25 cellular contexts compared by ENCODE assay signal in the genomic region with DNA sequence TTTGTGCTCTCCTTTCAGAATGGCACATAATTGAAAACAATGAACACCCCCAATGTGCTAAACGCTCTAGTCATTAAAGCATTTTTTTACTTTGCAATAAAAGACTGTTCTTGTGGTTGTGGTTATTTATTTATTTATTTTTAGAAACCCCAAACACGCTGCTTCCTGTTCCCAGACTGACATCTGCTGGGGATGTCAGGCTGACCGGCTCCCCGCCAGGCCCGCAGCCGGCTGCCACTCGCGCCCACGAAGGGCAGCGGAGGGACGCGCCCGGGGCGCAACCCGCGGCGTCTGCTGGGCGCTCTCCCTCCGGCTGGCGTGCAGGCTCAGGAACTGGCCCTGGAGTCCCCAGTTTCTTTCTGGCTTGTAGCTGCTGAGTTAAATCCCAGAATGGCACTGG.
DNase-seq lines count a peak whose midpoint lies in the region; ATAC-seq and TF ChIP-seq lines count a peak whose summit lies in the region.
"Had no signal": no experiment of that assay in that cellular context is flagged by ENCODE, and none has a peak within 500 bp of the region (broad histone marks: within the 10 kb centered on the region; RNA-seq: fewer than 3 reads in every experiment).

No MANE protein-coding gene starts in this region.

- H3K4me3 ChIP-seq in SK-N-SH (ENCODE audit: low read depth in 2 of 2, low read length in 1 of 2) (no peak overlapping the region), IMR-90 (ENCODE audit: insufficient read depth, low read depth, low read length) (no peak overlapping the region)
- H3K4me3 ChIP-seq: dorsolateral prefrontal cortex, transverse colon had no signal

- H3K27ac ChIP-seq in SK-N-SH (ENCODE audit: low read depth in 2 of 2, low read length in 1 of 2) (no peak overlapping the region), IMR-90 (ENCODE audit: insufficient read depth, low read length) (no peak overlapping the region)
- H3K27ac ChIP-seq: dorsolateral prefrontal cortex, epithelial cell of prostate, KMS-11, transverse colon had no signal

- no peaks in the 10 kb centered on the region for H3K36me3 ChIP-seq in SK-N-SH (replicated peaks in 1 of 2; ENCODE audit: control insufficient read depth in 1 of 2, insufficient read depth in 2 of 2, low read length in 1 of 2)
- H3K36me3 ChIP-seq in IMR-90 (ENCODE audit: control insufficient read depth, insufficient read depth, low read length): no peaks in the 10 kb centered on the region
- H3K36me3 ChIP-seq: transverse colon had no signal

- CTCF ChIA-PET in SK-N-SH (lab: Yijun Ruan, JAX): interaction anchor here (1.0 to 1.7 kb wide), 4 partner anchors 8 to 296 kb away, joined by 3 to 5 read pairs (median 4); no protein-coding TSS in a partner anchor
- CTCF ChIA-PET in IMR-90 (lab: Yijun Ruan, JAX): no interaction called here

- in situ Hi-C loops in IMR-90 (cut with MboI; ENCODE audit: low sequenced_read_pairs): no loop called here

- H2AFZ ChIP-seq in SK-N-SH (ENCODE audit: low read depth): no peak overlapping the region
- H2AFZ ChIP-seq in IMR-90 (replicated peaks; ENCODE audit: low read length, poor library complexity): peak overlapping the region; percentile 6

- peak; percentile 45 for TF ChIP-seq RAD21 in SK-N-SH (IDR thresholded peaks at IDR 0.05; ENCODE audit: low read length)
- TF ChIP-seq RAD21 in IMR-90 (IDR thresholded peaks at IDR 0.05; ENCODE audit: low read length): no peak

- no peak overlapping the region for H4K5ac ChIP-seq in IMR-90 (ENCODE audit: low read depth, low read length)

- no peak overlapping the region for H2AK9ac ChIP-seq in IMR-90 (replicated peaks; ENCODE audit: low read depth, low read length, poor library complexity)

- dilution Hi-C loops in IMR-90 (cut with HindIII; ENCODE audit: low sequenced_read_pairs, unreplicated experiment): no loop called here

- H2BK20ac ChIP-seq in IMR-90 (ENCODE audit: low read depth, low read length): no peak overlapping the region

- TF ChIP-seq CTCF in SK-N-SH (IDR thresholded peaks at IDR 0.05) (no peak), IMR-90 (conservative IDR thresholded peaks at IDR 0.05; ENCODE audit: low read depth, low read length) (no peak)

- H3K27me3 ChIP-seq in SK-N-SH (ENCODE audit: insufficient read depth) (no peaks in the 10 kb centered on the region), IMR-90 (ENCODE audit: control insufficient read depth, insufficient read depth, low read length) (no peaks in the 10 kb centered on the region)
- H3K27me3 ChIP-seq: dorsolateral prefrontal cortex, transverse colon had no signal

- no peak overlapping the region for H2BK120ac ChIP-seq in IMR-90 (ENCODE audit: low read depth, low read length)

- intact Hi-C loops in IMR-90 (cut with micrococcal nuclease): loop anchor here (10.0 kb wide), 1 partner anchor 293 kb away; no protein-coding TSS in a partner anchor

- TF ChIP-seq EP300 in SK-N-SH (IDR thresholded peaks at IDR 0.05; ENCODE audit: borderline replicate concordance in 1 of 2, low read depth in 1 of 2, low read length in 1 of 2): no peak

- no peak overlapping the region for H2BK15ac ChIP-seq in IMR-90 (ENCODE audit: low read depth, low read length)

- H3K4me1 Mint-ChIP-seq in effector memory CD8-positive, alpha-beta T cell (ENCODE audit: low read depth in 2 of 2): no peaks in the 10 kb centered on the region

- H2BK5ac ChIP-seq in IMR-90 (ENCODE audit: low read depth, low read length, poor library complexity, severe bottlenecking): no peak overlapping the region

- no peak overlapping the region for H3K4me3 Mint-ChIP-seq in effector memory CD8-positive, alpha-beta T cell
- H3K4me3 Mint-ChIP-seq: activated CD4-positive, alpha-beta T cell treated with anti-CD3 and anti-CD28 coated beads, Interleukin-2, amount 10 ng/mL, durations not matched to agents 24 days and 14 days; CD4-positive, CD25-positive, alpha-beta regulatory T cell; mesothelial cell of epicardium; nephron; stimulated activated naive CD8-positive, alpha-beta T cell treated with anti-CD3 and anti-CD28 coated beads, Interleukin-15, Interleukin-2, amounts not matched to agents 100 ng/mL and 50 ng/mL, for 24 hours; T-helper 1 cell treated with Interleukin-12 subunit alpha and Interleukin-12 subunit beta and Interleukin-4 antibody, amounts not matched to agents 30 μg/mL and 1 μg/mL, for 36 hours had no signal

- no peak overlapping the region for H3K23ac ChIP-seq in IMR-90 (ENCODE audit: low read depth, low read length)

- ATAC-seq in SK-N-SH treated with all-trans-retinoic acid at 6 μM for 48 hours: no peak
- no peak for ATAC-seq in IMR-90 (ENCODE audit: low read depth)
- ATAC-seq in effector memory CD8-positive, alpha-beta T cell (replicated peaks): peak; percentile 29
- no peak for ATAC-seq in HG02678 (IDR thresholded peaks at IDR 0.05; ENCODE audit: unreplicated experiment)

- no peak overlapping the region for H4K8ac ChIP-seq in IMR-90 (ENCODE audit: low read depth in 2 of 2, low read length in 2 of 2)

- no peaks in the 10 kb centered on the region for H3K9me3 Mint-ChIP-seq in effector memory CD8-positive, alpha-beta T cell
- H3K9me3 Mint-ChIP-seq: activated T-helper 2 cell treated with anti-CD3 and anti-CD28 coated beads, Interferon-gamma antibody, Interleukin-2, Interleukin-4, amounts not matched to agents 10 μg/mL and 5 μg/mL and 100 μg/mL, durations not matched to agents 14 hours and 24 hours and 36 hours; stimulated activated naive CD8-positive, alpha-beta T cell treated with anti-CD3 and anti-CD28 coated beads, Interleukin-15, Interleukin-2, amounts not matched to agents 100 ng/mL and 50 ng/mL, for 24 hours; T-helper 1 cell treated with Interleukin-12 subunit alpha and Interleukin-12 subunit beta and Interleukin-4 antibody, amounts not matched to agents 30 μg/mL and 1 μg/mL, for 36 hours had no signal

- no peaks in the 10 kb centered on the region for H3K9me3 ChIP-seq in SK-N-SH
- no peaks in the 10 kb centered on the region for H3K9me3 ChIP-seq in IMR-90 (ENCODE audit: control insufficient read depth, insufficient read depth, low read length)
- H3K9me3 ChIP-seq: transverse colon had no signal

- H3K4ac ChIP-seq in IMR-90 (ENCODE audit: low read depth, low read length): no peak overlapping the region; the same call in 1 of the 2 replicates

- no peak overlapping the region for H4K91ac ChIP-seq in IMR-90 (ENCODE audit: insufficient read depth, low read depth, low read length)

- no peaks in the 10 kb centered on the region for H4K20me1 ChIP-seq in SK-N-SH (ENCODE audit: insufficient read depth)
- H4K20me1 ChIP-seq in IMR-90 (ENCODE audit: insufficient read depth, low read length): no peaks in the 10 kb centered on the region

- TF ChIP-seq POLR2A in IMR-90 (IDR thresholded peaks at IDR 0.05; ENCODE audit: low read depth, low read length): no peak

- H3K18ac ChIP-seq in IMR-90 (ENCODE audit: low read depth, low read length): no peak overlapping the region

- H3K14ac ChIP-seq in IMR-90 (replicated peaks; ENCODE audit: low read depth, low read length): no peak overlapping the region

- H3K79me1 ChIP-seq in IMR-90 (ENCODE audit: low read depth in 1 of 2, low read length in 2 of 2): no peaks in the 10 kb centered on the region

- no peaks in the 10 kb centered on the region for H3F3A ChIP-seq in SK-N-SH (replicated peaks; ENCODE audit: insufficient read depth)

- WGBS in SK-N-SH (ENCODE audit: low lambda C conversion rate): 93% methylated on average over 20 of the region's 20 CpGs
- WGBS in IMR-90 (ENCODE audit: extremely low coverage in 2 of 2, insufficient read length in 1 of 2), 2 experiments: 88% methylated on average over 8 of the region's 20 CpGs; no CpG with 5 or more reads in 1 of the 2 experiments

- peaks cover 4% of the 10 kb centered on the region; the same call in 1 of the 2 replicates for H3K9me1 ChIP-seq in IMR-90 (ENCODE audit: insufficient read depth, low read length)

- H2AK5ac ChIP-seq in IMR-90 (ENCODE audit: low read depth, low read length): no peak overlapping the region

- H3K27me3 Mint-ChIP-seq in effector memory CD8-positive, alpha-beta T cell: peaks cover 5 to 18% of the 10 kb centered on the region in 2 donors

- H3K4me2 ChIP-seq in SK-N-SH (no peak overlapping the region), IMR-90 (ENCODE audit: low read depth, low read length) (no peak overlapping the region)
- H3K4me2 ChIP-seq: KMS-11 had no signal

- H3K9ac ChIP-seq in SK-N-SH (no peak overlapping the region), IMR-90 (ENCODE audit: low read depth, low read length) (no peak overlapping the region)
- H3K9ac ChIP-seq: KMS-11 had no signal

- no peak overlapping the region for H3K56ac ChIP-seq in IMR-90 (ENCODE audit: extremely low read depth, insufficient read depth, low read length)

- BruUV-seq in IMR-90 (replicated peaks; lab: Mats Ljungman, UMichigan): no TSS peak

- H3K9me2 ChIP-seq in SK-N-SH: no peaks in the 10 kb centered on the region

- H3K79me2 ChIP-seq in SK-N-SH (ENCODE audit: insufficient read depth): no peaks in the 10 kb centered on the region

- H3K27ac Mint-ChIP-seq in effector memory CD8-positive, alpha-beta T cell: no peak overlapping the region
- H3K27ac Mint-ChIP-seq: activated CD4-positive, alpha-beta T cell treated with anti-CD3 and anti-CD28 coated beads, Interleukin-2, amount 10 ng/mL, durations not matched to agents 24 days and 14 days; activated T-helper 2 cell treated with anti-CD3 and anti-CD28 coated beads, Interferon-gamma antibody, Interleukin-2, Interleukin-4, amounts not matched to agents 10 μg/mL and 5 μg/mL and 100 μg/mL, durations not matched to agents 14 hours and 24 hours and 36 hours; CD4-positive, CD25-positive, alpha-beta regulatory T cell; mesothelial cell of epicardium; nephron; stimulated activated naive CD8-positive, alpha-beta T cell treated with anti-CD3 and anti-CD28 coated beads, Interleukin-15, Interleukin-2, amounts not matched to agents 100 ng/mL and 50 ng/mL, for 24 hours; T-helper 1 cell treated with Interleukin-12 subunit alpha and Interleukin-12 subunit beta and Interleukin-4 antibody, amounts not matched to agents 30 μg/mL and 1 μg/mL, for 36 hours had no signal

- peaks cover 0 to 17% of the 10 kb centered on the region in 2 experiments; a peak in 2 of 4 replicates for H3K4me1 ChIP-seq in SK-N-SH (ENCODE audit: control insufficient read depth in 1 of 2, insufficient read depth in 2 of 2, low read depth in 1 of 2, low read length in 1 of 2)
- peaks cover 11% of the 10 kb centered on the region for H3K4me1 ChIP-seq in IMR-90 (ENCODE audit: control insufficient read depth, insufficient read depth, low read length)

- H3K36me3 Mint-ChIP-seq in effector memory CD8-positive, alpha-beta T cell (ENCODE audit: insufficient read depth): no peaks in the 10 kb centered on the region
- H3K36me3 Mint-ChIP-seq: CD4-positive, CD25-positive, alpha-beta regulatory T cell; mesothelial cell of epicardium had no signal

- peak; percentile 57 for DNase-seq in SK-N-SH
- no peak for DNase-seq in IMR-90
- DNase-seq in effector memory CD8-positive, alpha-beta T cell: no peak
- peak; percentile 15 for DNase-seq in ureter (ENCODE audit: low spot score)
- no peak for DNase-seq in COLO668 (lab: John Stamatoyannopoulos, UW; ENCODE audit: unreplicated experiment)
- DNase-seq in DMS53 (lab: John Stamatoyannopoulos, UW): no peak
- DNase-seq: activated CD4-positive, alpha-beta T cell treated with anti-CD3 and anti-CD28 coated beads, Interleukin-2, amount 10 ng/mL, durations not matched to agents 24 days and 14 days; CD4-positive, CD25-positive, alpha-beta regulatory T cell; dorsolateral prefrontal cortex; foreskin melanocyte; NCI-H1105 treated with DMSO at 0.1 percent for 48 hours; NCI-H2107; NCI-H510A; posterior cingulate gyrus; SHP77; transverse colon had no signal

- POLR2A ChIA-PET in SK-N-SH (lab: Yijun Ruan, JAX): no interaction called here
- POLR2A ChIA-PET in IMR-90 (lab: Charles Lee; ENCODE audit: unreplicated experiment): no interaction called here

Comparison
In these comparisons a context has a peak if more than half of its experiments do, and no peak if none do; other contexts are left out.
1. DNase-seq: peak in SK-N-SH (single experiment) and ureter (single experiment); none in IMR-90 (single experiment), effector memory CD8-positive, alpha-beta T cell (0 of 3), COLO668 (single experiment) and DMS53 (single experiment).